In genomic region chr1:27237112-27237511, GRCh38 we compare ENCODE assay signal across 3 cellular contexts.
TF ChIP-seq lines count a peak whose summit lies in the region.

No MANE protein-coding gene starts in this region.

TF ChIP-seq in A549, 52 proteins besides CTCF, POLR2A, EP300 and RAD21:
- TF ChIP-seq MAZ (IDR thresholded peaks at IDR 0.05; ENCODE audit: borderline replicate concordance, low read depth, low read length) (no peak), MAFK (IDR thresholded peaks at IDR 0.05; ENCODE audit: partially characterized antibody) (peak; percentile 63)

TF ChIP-seq in GM12878, 131 proteins besides CTCF, POLR2A, EP300 and RAD21:
- TF ChIP-seq ZNF687 (IDR thresholded peaks at IDR 0.05) (no peak), SRF (IDR thresholded peaks at IDR 0.05; ENCODE audit: low read depth in 2 of 2, low read length in 2 of 2) (no peak), DPF2 (IDR thresholded peaks at IDR 0.05) (no peak), REST (IDR thresholded peaks at IDR 0.05; ENCODE audit: low read depth, low read length) (no peak), ZNF217 (IDR thresholded peaks at IDR 0.05) (no peak)

TF ChIP-seq in GM23338, 12 proteins besides CTCF, POLR2A, EP300 and RAD21:
- TF ChIP-seq ZNF331 (CRISPR knock-in tag; IDR thresholded peaks at IDR 0.05; ENCODE audit: low read depth) (no peak), EZH2phosphoT487 (IDR thresholded peaks at IDR 0.05; ENCODE audit: unreplicated experiment) (no peak), ZNF462 (CRISPR knock-in tag; IDR thresholded peaks at IDR 0.05) (no peak), ETS1 (IDR thresholded peaks at IDR 0.05) (no peak), POLR2AphosphoS5 (IDR thresholded peaks at IDR 0.05; ENCODE audit: low read depth) (no peak), NANOG (IDR thresholded peaks at IDR 0.05; ENCODE audit: borderline replicate concordance) (no peak), EZH2 (IDR thresholded peaks at IDR 0.05; ENCODE audit: low read depth, unreplicated experiment) (no peak), STAT1 (IDR thresholded peaks at IDR 0.05; ENCODE audit: unreplicated experiment) (no peak), REST (IDR thresholded peaks at IDR 0.05; ENCODE audit: unreplicated experiment) (no peak), CREB1 (CRISPR knock-in tag; IDR thresholded peaks at IDR 0.05; ENCODE audit: low read depth) (no peak), ZNF114 (CRISPR knock-in tag; IDR thresholded peaks at IDR 0.05) (no peak), JUNB (IDR thresholded peaks at IDR 0.05; ENCODE audit: unreplicated experiment) (no peak)
